ENCODE assay signal across 26 cellular contexts in genomic region chr14:50091240-50091914, GRCh38. TPM values are rescaled to one million over a fixed set of nuclear protein-coding genes. Genes with fewer than 3 reads are reported as not detected.
DNase-seq lines count a peak whose midpoint lies in the region; ATAC-seq, FAIRE-seq and TF ChIP-seq lines count a peak whose summit lies in the region.
"Had no signal": no experiment of that assay in that cellular context is flagged by ENCODE, and none has a peak within 500 bp of the region (broad histone marks: within the 10 kb centered on the region; RNA-seq: fewer than 3 reads in every experiment).

No MANE protein-coding gene starts in this region.

- 69% methylated on average over 6 of the region's 7 CpGs for WGBS in HepG2 (ENCODE audit: low lambda C conversion rate)
- 81% methylated on average over 7 of the region's 7 CpGs for WGBS in suprapubic skin

- peaks cover 6% of the 10 kb centered on the region; the same call in 1 of the 2 replicates for H3K4me1 ChIP-seq in HepG2 (ENCODE audit: insufficient read depth, low read length)
- H3K4me1 ChIP-seq in suprapubic skin, result peaks cover 3% of the 10 kb centered on the region
- H3K4me1 ChIP-seq: Caco-2, left ventricle myocardium inferior had no signal

- no peak for TF ChIP-seq POLR2A in HepG2 (IDR thresholded peaks at IDR 0.05; ENCODE audit: insufficient read depth in 1 of 2, low read depth in 2 of 2, low read length in 2 of 2)
- TF ChIP-seq POLR2A in suprapubic skin (IDR thresholded peaks at IDR 0.05), result no peak

- no peak overlapping the region for H3K4me2 ChIP-seq in HepG2 (ENCODE audit: low read depth, low read length)
- H3K4me2 ChIP-seq: hepatocyte, KMS-11, PC-9 had no signal

- no peaks in the 10 kb centered on the region for H3K27me3 Mint-ChIP-seq in activated T-cell treated with anti-CD3 and anti-CD28 coated beads, Interleukin-2, amount 50 U/mL, for 24 hours
- no peaks in the 10 kb centered on the region for H3K27me3 Mint-ChIP-seq in activated CD8-positive, alpha-beta T cell treated with anti-CD3 and anti-CD28 coated beads for 36 hours
- H3K27me3 Mint-ChIP-seq in stimulated activated memory B cell treated with anti-CD40 and anti-IgM and Interleukin-4, amounts not matched to agents 10 μg/mL and 1 μg/mL and 100 μg/mL, for 72 hours, result no peaks in the 10 kb centered on the region
- H3K27me3 Mint-ChIP-seq in effector memory CD8-positive, alpha-beta T cell, result no peaks in the 10 kb centered on the region
- H3K27me3 Mint-ChIP-seq: progenitor cell of endocrine pancreas had no signal

- POLR2A ChIA-PET in activated CD8-positive, alpha-beta T cell treated with anti-CD3 and anti-CD28 coated beads for 36 hours (lab: Charles Lee), result interaction anchor here (0.6 to 2.5 kb wide), 13 partner anchors 9 to 229 kb away, joined by 3 to 13 read pairs (median 4); no protein-coding TSS in a partner anchor
- POLR2A ChIA-PET in HepG2 (lab: Yijun Ruan, JAX), result no interaction called here

- H3K9me3 ChIP-seq in HepG2 (ENCODE audit: low read length) (no peaks in the 10 kb centered on the region), suprapubic skin (no peaks in the 10 kb centered on the region)
- H3K9me3 ChIP-seq: Caco-2, left ventricle myocardium inferior had no signal

- CTCF ChIA-PET in activated CD8-positive, alpha-beta T cell treated with anti-CD3 and anti-CD28 coated beads for 36 hours (lab: Charles Lee), result interaction anchor here (0.6 to 7.4 kb wide), 11 partner anchors 12 to 239 kb away, joined by 3 to 51 read pairs (median 3); partner anchors contain the start of gene NEMF
- CTCF ChIA-PET in HepG2 (lab: Yijun Ruan, JAX; ENCODE audit: low intra/inter-chr PET ratio, low total read pairs), result no interaction called here

- no peak for FAIRE-seq in HepG2 (lab: Jason Lieb, UNC)
- FAIRE-seq: TTC549 had no signal

- ATAC-seq in activated CD8-positive, alpha-beta T cell treated with anti-CD3 and anti-CD28 coated beads for 36 hours, result no peak
- peak; percentile 50 for ATAC-seq in HepG2
- ATAC-seq in stimulated activated memory B cell treated with anti-CD40 and anti-IgM and Interleukin-4, amounts not matched to agents 10 μg/mL and 1 μg/mL and 100 μg/mL, for 72 hours, result peak; percentile 44
- no peak for ATAC-seq in effector memory CD8-positive, alpha-beta T cell (replicated peaks)
- ATAC-seq: activated naive CD4-positive, alpha-beta T cell treated with anti-CD3 and anti-CD28 coated beads, Interleukin-2, amount 50 U/mL, for 72 hours; sciatic nerve had no signal

- H3K4me3 ChIP-seq in HepG2 (replicated peaks in 1 of 3; ENCODE audit: insufficient read depth in 1 of 3, low read depth in 2 of 3, low read length in 3 of 3) (no peak overlapping the region), suprapubic skin (no peak overlapping the region)
- H3K4me3 ChIP-seq: hepatocyte, left ventricle myocardium inferior, PC-9 had no signal

- TF ChIP-seq RAD21 in HepG2 (CRISPR knock-in tag; IDR thresholded peaks at IDR 0.05), result no peak

- H3K36me3 Mint-ChIP-seq in activated T-cell treated with anti-CD3 and anti-CD28 coated beads, Interleukin-2, amount 50 U/mL, for 24 hours (ENCODE audit: low read depth), result peaks cover 8% of the 10 kb centered on the region
- H3K36me3 Mint-ChIP-seq in activated CD8-positive, alpha-beta T cell treated with anti-CD3 and anti-CD28 coated beads for 36 hours (ENCODE audit: low read depth), result peaks cover 20% of the 10 kb centered on the region
- H3K36me3 Mint-ChIP-seq in stimulated activated memory B cell treated with anti-CD40 and anti-IgM and Interleukin-4, amounts not matched to agents 10 μg/mL and 1 μg/mL and 100 μg/mL, for 72 hours, result peaks cover 29% of the 10 kb centered on the region
- no peaks in the 10 kb centered on the region for H3K36me3 Mint-ChIP-seq in effector memory CD8-positive, alpha-beta T cell (ENCODE audit: insufficient read depth)

- peak overlapping the region; percentile 6 for H3K27ac Mint-ChIP-seq in activated T-cell treated with anti-CD3 and anti-CD28 coated beads, Interleukin-2, amount 50 U/mL, for 24 hours
- peak overlapping the region; percentile 67 for H3K27ac Mint-ChIP-seq in activated CD8-positive, alpha-beta T cell treated with anti-CD3 and anti-CD28 coated beads for 36 hours
- peak overlapping the region; percentile 30 for H3K27ac Mint-ChIP-seq in stimulated activated memory B cell treated with anti-CD40 and anti-IgM and Interleukin-4, amounts not matched to agents 10 μg/mL and 1 μg/mL and 100 μg/mL, for 72 hours
- H3K27ac Mint-ChIP-seq in effector memory CD8-positive, alpha-beta T cell, result peak overlapping the region in 1 of 2 donors; percentile 71
- H3K27ac Mint-ChIP-seq: activated naive CD4-positive, alpha-beta T cell treated with anti-CD3 and anti-CD28 coated beads, Interleukin-2, amount 50 U/mL, for 72 hours had no signal

- H3K4me3 Mint-ChIP-seq in activated T-cell treated with anti-CD3 and anti-CD28 coated beads, Interleukin-2, amount 50 U/mL, for 24 hours, result no peak overlapping the region
- no peak overlapping the region for H3K4me3 Mint-ChIP-seq in activated CD8-positive, alpha-beta T cell treated with anti-CD3 and anti-CD28 coated beads for 36 hours
- no peak overlapping the region for H3K4me3 Mint-ChIP-seq in stimulated activated memory B cell treated with anti-CD40 and anti-IgM and Interleukin-4, amounts not matched to agents 10 μg/mL and 1 μg/mL and 100 μg/mL, for 72 hours
- no peak overlapping the region for H3K4me3 Mint-ChIP-seq in effector memory CD8-positive, alpha-beta T cell

- no peaks in the 10 kb centered on the region for H4K20me1 ChIP-seq in HepG2 (ENCODE audit: insufficient read depth, low read length)

- no peaks in the 10 kb centered on the region for H3K79me2 ChIP-seq in HepG2 (ENCODE audit: insufficient read depth, low read length)
- H3K79me2 ChIP-seq: hepatocyte had no signal

- H3K9me3 Mint-ChIP-seq in activated T-cell treated with anti-CD3 and anti-CD28 coated beads, Interleukin-2, amount 50 U/mL, for 24 hours, result no peaks in the 10 kb centered on the region
- peaks cover 2% of the 10 kb centered on the region for H3K9me3 Mint-ChIP-seq in activated CD8-positive, alpha-beta T cell treated with anti-CD3 and anti-CD28 coated beads for 36 hours
- H3K9me3 Mint-ChIP-seq in stimulated activated memory B cell treated with anti-CD40 and anti-IgM and Interleukin-4, amounts not matched to agents 10 μg/mL and 1 μg/mL and 100 μg/mL, for 72 hours, result peaks cover 3% of the 10 kb centered on the region
- H3K9me3 Mint-ChIP-seq in effector memory CD8-positive, alpha-beta T cell, result no peaks in the 10 kb centered on the region
- H3K9me3 Mint-ChIP-seq: immature natural killer cell had no signal

- peaks cover 2 to 3% of the 10 kb centered on the region in 2 experiments; a peak in 1 of 5 replicates for H3K27me3 ChIP-seq in HepG2 (ENCODE audit: control insufficient read depth in 1 of 2, insufficient read depth in 2 of 2, low read length in 2 of 2)
- H3K27me3 ChIP-seq in suprapubic skin, result no peaks in the 10 kb centered on the region
- H3K27me3 ChIP-seq: hepatocyte had no signal

- no TSS peak for BruUV-seq in HepG2 (replicated peaks; lab: Mats Ljungman, UMichigan)

- no peak for TF ChIP-seq CTCF in activated CD8-positive, alpha-beta T cell treated with anti-CD3 and anti-CD28 coated beads for 36 hours (IDR thresholded peaks at IDR 0.05)
- TF ChIP-seq CTCF in HepG2 (CRISPR knock-in tag; IDR thresholded peaks at IDR 0.05), result no peak
- TF ChIP-seq CTCF in suprapubic skin (IDR thresholded peaks at IDR 0.05), result no peak

- intact Hi-C loops in activated CD8-positive, alpha-beta T cell treated with anti-CD3 and anti-CD28 coated beads for 36 hours (cut with micrococcal nuclease), result no loop called here
- intact Hi-C loops in HepG2 (cut with micrococcal nuclease; ENCODE audit: unreplicated experiment), result no loop called here

- no peak overlapping the region for H3K9ac ChIP-seq in HepG2 (ENCODE audit: insufficient read depth, low read depth, low read length)
- H3K9ac ChIP-seq: KMS-11 had no signal

- no peak overlapping the region for H2AFZ ChIP-seq in HepG2 (ENCODE audit: low read length)
- H2AFZ ChIP-seq: hepatocyte, PC-9 had no signal

- H3K4me1 Mint-ChIP-seq in activated T-cell treated with anti-CD3 and anti-CD28 coated beads, Interleukin-2, amount 50 U/mL, for 24 hours (ENCODE audit: low read depth), result peaks cover 84% of the 10 kb centered on the region
- peaks cover 82% of the 10 kb centered on the region for H3K4me1 Mint-ChIP-seq in activated CD8-positive, alpha-beta T cell treated with anti-CD3 and anti-CD28 coated beads for 36 hours (ENCODE audit: low read depth)
- H3K4me1 Mint-ChIP-seq in stimulated activated memory B cell treated with anti-CD40 and anti-IgM and Interleukin-4, amounts not matched to agents 10 μg/mL and 1 μg/mL and 100 μg/mL, for 72 hours, result peaks cover 64% of the 10 kb centered on the region
- H3K4me1 Mint-ChIP-seq in effector memory CD8-positive, alpha-beta T cell (ENCODE audit: low read depth in 2 of 2), result peaks cover 28 to 32% of the 10 kb centered on the region in 2 donors

- in situ Hi-C loops in HepG2 (cut with HindIII; ENCODE audit: extremely low pct_ligation_motif_present, low pct_unique_long_range_greater_than_20kb), result no loop called here

- TF ChIP-seq EP300 in HepG2 (IDR thresholded peaks at IDR 0.05; ENCODE audit: low read depth in 2 of 2, low read length in 2 of 2) (no peak), HepG2 (CRISPR knock-in tag; IDR thresholded peaks at IDR 0.05; ENCODE audit: borderline replicate concordance) (no peak), suprapubic skin (IDR thresholded peaks at IDR 0.05) (no peak)

- no peaks in the 10 kb centered on the region for H3K36me3 ChIP-seq in HepG2 (replicated peaks in 1 of 2; ENCODE audit: control insufficient read depth in 1 of 2, insufficient read depth in 2 of 2, low read length in 2 of 2)
- no peaks in the 10 kb centered on the region for H3K36me3 ChIP-seq in suprapubic skin
- H3K36me3 ChIP-seq: left ventricle myocardium inferior had no signal

- DNase-seq in activated T-cell treated with anti-CD3 and anti-CD28 coated beads, Interleukin-2, amount 50 U/mL, for 24 hours, result no peak
- DNase-seq in activated T-cell treated with anti-CD3 and anti-CD28 coated beads for 4 hours (no peak), HepG2 (ENCODE audit: low spot score) (no peak), suprapubic skin (ENCODE audit: low spot score in 2 of 2) (no peak)
- no peak for DNase-seq in activated CD8-positive, alpha-beta T cell treated with anti-CD3 and anti-CD28 coated beads for 36 hours
- no peak for DNase-seq in effector memory CD8-positive, alpha-beta T cell
- DNase-seq in effector CD8-positive, alpha-beta T cell (lab: John Stamatoyannopoulos, UW), result no peak
- DNase-seq: Caco-2; DMS79 treated with DMSO at 0.1 percent for 48 hours; effector CD4-positive, alpha-beta T cell; erythroblast; foreskin fibroblast; H7; immature natural killer cell; left ventricle myocardium inferior; NCI-H2171; NCI-H510A treated with DMSO at 0.1 percent for 48 hours; PC-9; stimulated activated CD4-positive, alpha-beta T cell treated with anti-CD3 and anti-CD28 coated beads, Interleukin-15, amount 100 ng/mL, for 24 hours had no signal

- no peak overlapping the region for H3K27ac ChIP-seq in HepG2 (ENCODE audit: extremely low read length, insufficient read depth, low read length)
- H3K27ac ChIP-seq in suprapubic skin, result no peak overlapping the region
- H3K27ac ChIP-seq: hepatocyte, KMS-11, left ventricle myocardium inferior, PC-9 had no signal

RNA-seq across cellular contexts. Expression of gene VCPKMT, which starts 25.0 kb away (rescaled TPM):
- total RNA-seq in activated CD8-positive, alpha-beta T cell treated with anti-CD3 and anti-CD28 coated beads for 36 hours, result 10 to 100 TPM; 11.4 to 11.6 TPM
- total RNA-seq in HepG2 (2016; rRNA removed; fragmentation: Illumina TruSeq; extraction: Trizol) (5.4 and 5.5 TPM in 2 replicates), suprapubic skin (10 to 100 TPM in 3 of 4 donors, 1 to 10 TPM in 1; 8.1 to 12.5 (median 11.9) TPM)
- total RNA-seq in HepG2 (2016; cell fraction: cytosol; rRNA removed; fragmentation: Illumina TruSeq; extraction: Trizol; ENCODE audit: low read depth), result 0.62 and 0.71 TPM in 2 replicates
- total RNA-seq in HepG2 (2016; cell fraction: insoluble cytoplasmic fraction; rRNA removed; fragmentation: Illumina TruSeq; extraction: Trizol), result 5.0 and 6.6 TPM in 2 replicates
- 2.2 and 2.7 TPM in 2 replicates for total RNA-seq in HepG2 (2016; cell fraction: membrane; rRNA removed; fragmentation: Illumina TruSeq; extraction: Trizol)
- total RNA-seq in HepG2 (2016; cell fraction: nucleus; rRNA removed; fragmentation: Illumina TruSeq; extraction: Trizol), result 9.6 and 10.7 TPM in 2 replicates
- 3.1 and 3.9 TPM in 2 replicates for polyA plus RNA-seq in HepG2 (2011; rRNA removed)
- polyA plus RNA-seq in HepG2 (2011; cell fraction: cytosol; rRNA removed), result 1.9 TPM in 2 replicates
- 6.1 and 6.5 TPM in 2 replicates for polyA plus RNA-seq in HepG2 (2011; cell fraction: nucleus; rRNA removed)
- polyA plus RNA-seq in HepG2 (2012), result 4.0 and 4.1 TPM in 2 replicates
- 0.77 and 0.96 TPM in 2 replicates for polyA plus RNA-seq in HepG2 (2016; cell fraction: cytosol; fragmentation: Illumina TruSeq; extraction: Trizol; ENCODE audit: low read depth)
- 4.7 TPM in 2 replicates for polyA plus RNA-seq in HepG2 (2016; cell fraction: insoluble cytoplasmic fraction; fragmentation: Illumina TruSeq; extraction: Trizol; ENCODE audit: low read depth)
- 1.5 and 2.0 TPM in 2 replicates for polyA plus RNA-seq in HepG2 (2016; cell fraction: membrane; fragmentation: Illumina TruSeq; extraction: Trizol; ENCODE audit: low read depth)
- 22.3 and 22.4 TPM in 2 replicates for polyA plus RNA-seq in HepG2 (2016; cell fraction: nucleus; fragmentation: Illumina TruSeq; extraction: Trizol; ENCODE audit: insufficient read depth, low read depth)
- 3.5 and 7.9 TPM in 2 replicates for polyA minus RNA-seq in HepG2 (2011; rRNA and poly(A)+ RNA removed; ENCODE audit: low replicate concordance)
- 1.2 and 1.5 TPM in 2 replicates for polyA minus RNA-seq in HepG2 (2011; cell fraction: cytosol; rRNA and poly(A)+ RNA removed)
- polyA minus RNA-seq in HepG2 (2011; cell fraction: nucleus; rRNA and poly(A)+ RNA removed), result 9.2 and 12.5 TPM in 2 replicates

Comparison
In these comparisons a context has a peak if more than half of its experiments do, and no peak if none do; other contexts are left out.
1. ATAC-seq: peak in HepG2 (single experiment) and stimulated activated memory B cell treated with anti-CD40 and anti-IgM and Interleukin-4, amounts not matched to agents 10 μg/mL and 1 μg/mL and 100 μg/mL, for 72 hours (single experiment); none in activated CD8-positive, alpha-beta T cell treated with anti-CD3 and anti-CD28 coated beads for 36 hours (single experiment) and effector memory CD8-positive, alpha-beta T cell (single experiment).